Comparison of ENCODE assay signal across 31 cellular contexts in genomic region chr10:101089520-101090299, GRCh38. TPM values are rescaled to one million over a fixed set of nuclear protein-coding genes. Genes with fewer than 3 reads are reported as not detected.
"Had no signal": no experiment of that assay in that cellular context is flagged by ENCODE, and none has a peak within 500 bp of the region (broad histone marks: within the 10 kb centered on the region; RNA-seq: fewer than 3 reads in every experiment).

No MANE protein-coding gene starts in this region.

- H3K4me1 Mint-ChIP-seq: activated CD4-positive, alpha-beta memory T cell treated with anti-CD3 and anti-CD28 coated beads, Interleukin-2, amount 10 ng/mL, durations not matched to agents 7 days and 5 days; activated CD4-positive, alpha-beta T cell treated with anti-CD3 and anti-CD28 coated beads, Interleukin-2, amount 10 ng/mL, durations not matched to agents 24 days and 14 days; immature natural killer cell; natural killer cell had no signal

- H3K27ac ChIP-seq: esophagus muscularis mucosa, hepatocyte, left lung, sigmoid colon, upper lobe of left lung had no signal

- H3K36me3 ChIP-seq: esophagus muscularis mucosa, left lung, sigmoid colon, upper lobe of left lung had no signal

- H3K4me2 ChIP-seq: hepatocyte had no signal

- ATAC-seq: activated CD4-positive, CD25-positive, alpha-beta regulatory T cell treated with anti-CD3 and anti-CD28 coated beads, Interleukin-2, amount 50 U/mL, for 24 hours; left lung; natural killer cell had no signal

- H3K9me3 Mint-ChIP-seq: activated CD4-positive, alpha-beta memory T cell treated with anti-CD3 and anti-CD28 coated beads, Interleukin-2, amount 10 ng/mL, durations not matched to agents 7 days and 5 days; activated CD4-positive, alpha-beta T cell treated with anti-CD3 and anti-CD28 coated beads, Interleukin-2, amount 10 ng/mL, durations not matched to agents 24 days and 14 days; brain; immature natural killer cell; mesothelial cell of epicardium; natural killer cell had no signal

- H3K4me1 ChIP-seq: esophagus muscularis mucosa, left lung, sigmoid colon, upper lobe of left lung had no signal

- H3K79me2 ChIP-seq: hepatocyte had no signal

- H3K36me3 Mint-ChIP-seq: brain, immature natural killer cell, mesothelial cell of epicardium, natural killer cell had no signal

- H3K4me3 Mint-ChIP-seq: activated CD4-positive, alpha-beta memory T cell treated with anti-CD3 and anti-CD28 coated beads, Interleukin-2, amount 10 ng/mL, durations not matched to agents 7 days and 5 days; activated CD4-positive, alpha-beta T cell treated with anti-CD3 and anti-CD28 coated beads, Interleukin-2, amount 10 ng/mL, durations not matched to agents 24 days and 14 days; brain; immature natural killer cell; mesothelial cell of epicardium; natural killer cell had no signal

- FAIRE-seq: frontal cortex had no signal

- H3K4me3 ChIP-seq: esophagus muscularis mucosa, hepatocyte, left lung, sigmoid colon, upper lobe of left lung had no signal

- H3K9me3 ChIP-seq: esophagus muscularis mucosa, left lung, sigmoid colon, upper lobe of left lung had no signal

- DNase-seq: activated CD4-positive, alpha-beta memory T cell treated with anti-CD3 and anti-CD28 coated beads, Interleukin-2, amount 10 ng/mL, durations not matched to agents 7 days and 5 days; activated CD4-positive, alpha-beta T cell treated with anti-CD3 and anti-CD28 coated beads, Interleukin-2, amount 10 ng/mL, durations not matched to agents 24 days and 14 days; activated effector memory CD4-positive, alpha-beta T cell treated with anti-CD3 and anti-CD28 coated beads, Interleukin-2, amount 50 U/mL, for 16 hours; activated naive CD4-positive, alpha-beta T cell treated with anti-CD3 and anti-CD28 coated beads, Interleukin-2, amount 50 U/mL, for 16 hours; activated T-cell treated with anti-CD3 and anti-CD28 coated beads for 4 hours; aorta; dermis blood vessel endothelial cell; effector CD8-positive, alpha-beta T cell; glutamatergic neuron; immature natural killer cell; left lung; natural killer cell; sigmoid colon; stimulated activated CD4-positive, alpha-beta T cell treated with anti-CD3 and anti-CD28 coated beads, Interleukin-4, amount 100 ng/mL, for 1 hour; stimulated activated naive CD4-positive, alpha-beta T cell; upper lobe of left lung had no signal

- H3K27ac Mint-ChIP-seq: activated CD4-positive, alpha-beta memory T cell treated with anti-CD3 and anti-CD28 coated beads, Interleukin-2, amount 10 ng/mL, durations not matched to agents 7 days and 5 days; activated CD4-positive, alpha-beta T cell treated with anti-CD3 and anti-CD28 coated beads, Interleukin-2, amount 10 ng/mL, durations not matched to agents 24 days and 14 days; brain; immature natural killer cell; mesothelial cell of epicardium; natural killer cell had no signal

- H2AFZ ChIP-seq: hepatocyte had no signal

RNA-seq across cellular contexts. Expression of gene KAZALD1, which starts 27.9 kb away (rescaled TPM):
- polyA plus RNA-seq: immature natural killer cell had no signal

RNA-seq across cellular contexts. Expression of gene TLX1, which starts 41.4 kb away (rescaled TPM):
- total RNA-seq: activated CD4-positive, alpha-beta memory T cell treated with anti-CD3 and anti-CD28 coated beads, Interleukin-2, amount 10 ng/mL, durations not matched to agents 7 days and 5 days; activated CD4-positive, alpha-beta T cell treated with anti-CD3 and anti-CD28 coated beads, Interleukin-2, amount 10 ng/mL, durations not matched to agents 24 days and 14 days; aorta; cardiac septum; chondrocyte; dermis blood vessel endothelial cell; esophagus muscularis mucosa; frontal cortex; hepatocyte; kidney epithelial cell; left lung; lung microvascular endothelial cell; mesothelial cell of epicardium; natural killer cell; osteoblast; posterior vena cava; renal cortical epithelial cell; sigmoid colon; subcutaneous adipose tissue; T-helper 2 cell treated with Interferon-gamma antibody and Interleukin-4, amounts not matched to agents 100 ng/mL and 5 ng/mL, for 36 hours; upper lobe of left lung had no signal
- polyA plus RNA-seq: immature natural killer cell had no signal
